ENCODE assay signal across 8 cellular contexts in the genomic region with DNA sequence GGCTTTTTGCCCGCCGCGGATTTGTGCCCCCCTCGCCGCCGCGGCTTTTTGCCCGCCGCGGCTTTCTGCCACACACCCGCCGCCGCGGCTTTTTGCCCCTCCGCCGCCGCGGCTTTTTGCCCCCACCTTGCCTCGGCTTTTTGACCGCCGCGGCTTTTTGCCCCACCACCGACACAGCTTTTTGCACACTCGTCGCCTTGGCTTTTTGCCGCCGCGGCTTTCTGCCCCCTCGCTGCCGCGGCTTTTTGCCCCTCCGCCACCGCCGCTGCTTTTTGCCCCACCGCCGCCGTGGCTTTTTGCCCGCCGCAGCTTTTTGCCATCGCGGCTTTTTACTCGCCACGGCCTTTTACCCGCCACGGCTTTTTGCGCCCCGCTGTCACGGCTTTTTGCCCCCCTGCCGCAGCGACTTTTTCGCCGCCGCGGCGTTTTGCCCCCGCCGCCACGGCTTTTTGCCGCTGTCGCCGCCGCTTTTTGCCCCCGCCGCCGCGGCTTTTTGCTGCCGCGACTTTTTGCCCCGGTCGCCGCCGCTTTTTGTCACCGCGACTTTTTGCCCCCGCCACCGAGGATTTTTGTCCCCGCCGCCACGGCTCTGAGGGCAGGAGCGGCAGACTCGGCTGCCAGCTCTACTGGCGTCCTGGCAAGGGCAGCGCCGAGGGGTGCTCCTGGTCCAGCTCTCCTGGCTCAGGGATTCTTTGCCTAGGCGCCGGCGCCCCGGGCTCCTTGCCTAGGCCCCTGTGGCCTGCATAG.
DNase-seq lines count a peak whose midpoint lies in the region; ATAC-seq and TF ChIP-seq lines count a peak whose summit lies in the region.
"Not testable (repeated sequence)": the region's sequence is repeated elsewhere in the genome, so short reads cannot be mapped to it uniquely, and the experiment has no call there.

No MANE protein-coding gene starts in this region.

- H3K9me3 ChIP-seq in CD4-positive, CD25-positive, alpha-beta regulatory T cell (ENCODE audit: control insufficient read depth in 2 of 2, low read length in 2 of 2); T-helper 17 cell (ENCODE audit: control insufficient read depth, low read length, poor library complexity, severe bottlenecking); iPS-18c (ENCODE audit: control insufficient read depth, insufficient read depth, low read length): not testable (repeated sequence)

- H3K4me3 Mint-ChIP-seq in CD4-positive, CD25-positive, alpha-beta regulatory T cell: peak overlapping the region; percentile 73 to 92 (median 88)
- H3K4me3 Mint-ChIP-seq in T-helper 17 cell: peak overlapping the region; percentile 85
- H3K4me3 Mint-ChIP-seq in effector memory CD8-positive, alpha-beta T cell: peak overlapping the region; percentile 92 to 97
- H3K4me3 Mint-ChIP-seq in nephron progenitor cell: peak overlapping the region; percentile 88
- H3K4me3 Mint-ChIP-seq in stimulated activated effector memory CD8-positive, alpha-beta T cell treated with anti-CD3 and anti-CD28 coated beads, Interleukin-12 subunit alpha, Interleukin-12 subunit beta, amount 100 ng/mL, for 72 hours: peak overlapping the region; percentile 87

- peak overlapping the region in 2 of 3 donors; percentile 43 to 78 for H3K27ac Mint-ChIP-seq in CD4-positive, CD25-positive, alpha-beta regulatory T cell
- peak overlapping the region; percentile 39 for H3K27ac Mint-ChIP-seq in T-helper 17 cell
- peak overlapping the region; percentile 91 to 96 for H3K27ac Mint-ChIP-seq in effector memory CD8-positive, alpha-beta T cell
- not testable (repeated sequence) for H3K27ac Mint-ChIP-seq in nephron progenitor cell
- H3K27ac Mint-ChIP-seq in stimulated activated effector memory CD8-positive, alpha-beta T cell treated with anti-CD3 and anti-CD28 coated beads, Interleukin-12 subunit alpha, Interleukin-12 subunit beta, amount 100 ng/mL, for 72 hours: peak overlapping the region; percentile 90

- not testable (repeated sequence) for H3K27me3 ChIP-seq in CD4-positive, CD25-positive, alpha-beta regulatory T cell (ENCODE audit: control insufficient read depth, insufficient read depth, low read length)
- peaks cover 13% of the 10 kb centered on the region for H3K27me3 ChIP-seq in KMS-11 (ENCODE audit: insufficient read depth, low read depth)

- DNase-seq in CD4-positive, CD25-positive, alpha-beta regulatory T cell: peak; percentile 13 to 33 (median 14)
- DNase-seq in T-helper 17 cell (peak; percentile 7 to 37 (median 26)), nephron progenitor cell (peak; percentile 26)
- peak; percentile 24 for DNase-seq in activated naive CD4-positive, alpha-beta T cell treated with Interleukin-2 at 50 U/mL for 16 hours
- DNase-seq in effector memory CD8-positive, alpha-beta T cell: peak; percentile 41 to 59 (median 49)
- DNase-seq in stimulated activated effector memory CD8-positive, alpha-beta T cell treated with anti-CD3 and anti-CD28 coated beads, Interleukin-12 subunit alpha, Interleukin-12 subunit beta, amount 100 ng/mL, for 72 hours (ENCODE audit: low spot score in 2 of 2): peak; percentile 11 to 54

- H3K4me2 ChIP-seq in KMS-11: peak overlapping the region; percentile 66; the same call in 1 of the 2 replicates

- H3K36me3 ChIP-seq in CD4-positive, CD25-positive, alpha-beta regulatory T cell (ENCODE audit: control insufficient read depth, insufficient read depth, low read length); KMS-11 (ENCODE audit: insufficient read depth): not testable (repeated sequence)

- peaks cover 13% of the 10 kb centered on the region for H3K36me3 Mint-ChIP-seq in CD4-positive, CD25-positive, alpha-beta regulatory T cell
- not testable (repeated sequence) for H3K36me3 Mint-ChIP-seq in T-helper 17 cell (ENCODE audit: low read depth)
- H3K36me3 Mint-ChIP-seq in effector memory CD8-positive, alpha-beta T cell (ENCODE audit: insufficient read depth): peaks cover 14% of the 10 kb centered on the region
- peaks cover 18% of the 10 kb centered on the region for H3K36me3 Mint-ChIP-seq in nephron progenitor cell (ENCODE audit: low read depth)
- peaks cover 17% of the 10 kb centered on the region for H3K36me3 Mint-ChIP-seq in stimulated activated effector memory CD8-positive, alpha-beta T cell treated with anti-CD3 and anti-CD28 coated beads, Interleukin-12 subunit alpha, Interleukin-12 subunit beta, amount 100 ng/mL, for 72 hours

- not testable (repeated sequence) for H3K4me1 ChIP-seq in CD4-positive, CD25-positive, alpha-beta regulatory T cell (ENCODE audit: control insufficient read depth, insufficient read depth, low read length, poor library complexity, severe bottlenecking); KMS-11 (ENCODE audit: low read depth, poor library complexity, severe bottlenecking)

- peak overlapping the region; percentile 49; the same call in 1 of the 2 replicates for H2AFZ ChIP-seq in KMS-11 (ENCODE audit: low read depth)

- H3K9me3 Mint-ChIP-seq in CD4-positive, CD25-positive, alpha-beta regulatory T cell: peaks cover 0 to 16% (median 13%) of the 10 kb centered on the region in 7 donors
- peaks cover 8 to 15% of the 10 kb centered on the region in 2 donors for H3K9me3 Mint-ChIP-seq in effector memory CD8-positive, alpha-beta T cell
- H3K9me3 Mint-ChIP-seq in nephron progenitor cell: peaks cover 18% of the 10 kb centered on the region
- H3K9me3 Mint-ChIP-seq in stimulated activated effector memory CD8-positive, alpha-beta T cell treated with anti-CD3 and anti-CD28 coated beads, Interleukin-12 subunit alpha, Interleukin-12 subunit beta, amount 100 ng/mL, for 72 hours: peaks cover 13% of the 10 kb centered on the region

- not testable (repeated sequence) for H4K20me1 ChIP-seq in KMS-11 (ENCODE audit: insufficient read depth)

- not testable (repeated sequence) for H3K79me2 ChIP-seq in KMS-11 (ENCODE audit: insufficient read depth, low read depth)

- H3K27me3 Mint-ChIP-seq in CD4-positive, CD25-positive, alpha-beta regulatory T cell: peaks cover 15% of the 10 kb centered on the region
- H3K27me3 Mint-ChIP-seq in T-helper 17 cell: not testable (repeated sequence)
- peaks cover 17 to 23% of the 10 kb centered on the region in 2 donors for H3K27me3 Mint-ChIP-seq in effector memory CD8-positive, alpha-beta T cell
- H3K27me3 Mint-ChIP-seq in nephron progenitor cell (ENCODE audit: low read depth, poor library complexity): peaks cover 22% of the 10 kb centered on the region

- H3K4me1 Mint-ChIP-seq in CD4-positive, CD25-positive, alpha-beta regulatory T cell: peaks cover 4 to 21% (median 10%) of the 10 kb centered on the region in 4 donors
- not testable (repeated sequence) for H3K4me1 Mint-ChIP-seq in T-helper 17 cell
- peaks cover 18 to 21% of the 10 kb centered on the region in 2 donors for H3K4me1 Mint-ChIP-seq in effector memory CD8-positive, alpha-beta T cell (ENCODE audit: low read depth in 2 of 2)
- peaks cover 17% of the 10 kb centered on the region for H3K4me1 Mint-ChIP-seq in nephron progenitor cell
- peaks cover 22% of the 10 kb centered on the region for H3K4me1 Mint-ChIP-seq in stimulated activated effector memory CD8-positive, alpha-beta T cell treated with anti-CD3 and anti-CD28 coated beads, Interleukin-12 subunit alpha, Interleukin-12 subunit beta, amount 100 ng/mL, for 72 hours

- not testable (repeated sequence) for TF ChIP-seq CTCF in KMS-11 (conservative IDR thresholded peaks at IDR 0.05; ENCODE audit: low read depth, low read length); nephron progenitor cell (IDR thresholded peaks at IDR 0.05)

- ATAC-seq in CD4-positive, CD25-positive, alpha-beta regulatory T cell (ENCODE audit: low read depth in 2 of 2); T-helper 17 cell; stimulated activated effector memory CD8-positive, alpha-beta T cell treated with anti-CD3 and anti-CD28 coated beads, Interleukin-12 subunit alpha, Interleukin-12 subunit beta, amount 100 ng/mL, for 72 hours: not testable (repeated sequence)
- peak; percentile 80 for ATAC-seq in effector memory CD8-positive, alpha-beta T cell (replicated peaks)

- not testable (repeated sequence) for H3K9ac ChIP-seq in KMS-11

- not testable (repeated sequence) for H3K27ac ChIP-seq in CD4-positive, CD25-positive, alpha-beta regulatory T cell (ENCODE audit: insufficient read depth, low read length, poor library complexity, severe bottlenecking); KMS-11

- not testable (repeated sequence) for H3K4me3 ChIP-seq in CD4-positive, CD25-positive, alpha-beta regulatory T cell (ENCODE audit: low read depth, low read length); KMS-11 (IDR thresholded peaks at IDR 0.05; ENCODE audit: insufficient read depth, low read depth, low read length)
- H3K4me3 ChIP-seq in iPS-18c (ENCODE audit: insufficient read depth, low read depth, low read length): peak overlapping the region; percentile 47
